In genomic region chr16:733382-734207, GRCh38 we compare ENCODE assay signal across 9 cellular contexts. TPM values are rescaled to one million over a fixed set of nuclear protein-coding genes. Genes with fewer than 3 reads are reported as not detected.
DNase-seq lines count a peak whose midpoint lies in the region; ATAC-seq and TF ChIP-seq lines count a peak whose summit lies in the region.
"Had no signal": no experiment of that assay in that cellular context is flagged by ENCODE, and none has a peak within 500 bp of the region (broad histone marks: within the 10 kb centered on the region; RNA-seq: fewer than 3 reads in every experiment).

No MANE protein-coding gene starts in this region.

- ATAC-seq in activated T-cell treated with anti-CD3 and anti-CD28 coated beads, Interleukin-2, amount 50 U/mL, for 4 hours, result no peak
- ATAC-seq in lower lobe of right lung, result peak in 1 of 2 donors; percentile 14
- no peak for ATAC-seq in PC-3

- H3K36me3 ChIP-seq in lower lobe of right lung (peaks cover 61% of the 10 kb centered on the region), PC-3 (ENCODE audit: low read depth, low read length) (no peaks in the 10 kb centered on the region; the same call in 1 of the 2 replicates)

- no peaks in the 10 kb centered on the region for H3K27me3 Mint-ChIP-seq in activated T-cell treated with anti-CD3 and anti-CD28 coated beads, Interleukin-2, amount 50 U/mL, for 4 hours (ENCODE audit: low read depth)

- H3K4me3 Mint-ChIP-seq in activated T-cell treated with anti-CD3 and anti-CD28 coated beads, Interleukin-2, amount 50 U/mL, for 4 hours, result no peak overlapping the region

- H3K4me2 ChIP-seq in PC-3 (ENCODE audit: low read length), result no peak overlapping the region
- H3K4me2 ChIP-seq: PC-9 had no signal

- POLR2A ChIA-PET in PC-3 (lab: Charles Lee; ENCODE audit: unreplicated experiment), result no interaction called here

- intact Hi-C loops in lower lobe of right lung (cut with DNase I), result no loop called here
- intact Hi-C loops in PC-3 (cut with micrococcal nuclease), result no loop called here

- H2AFZ ChIP-seq in PC-3 (ENCODE audit: low read length), result no peak overlapping the region
- H2AFZ ChIP-seq: PC-9 had no signal

- no peaks in the 10 kb centered on the region for H4K20me1 ChIP-seq in PC-3 (ENCODE audit: low read length)

- H3K4me1 Mint-ChIP-seq in activated T-cell treated with anti-CD3 and anti-CD28 coated beads, Interleukin-2, amount 50 U/mL, for 4 hours (ENCODE audit: low read depth), result peaks cover 5% of the 10 kb centered on the region

- peaks cover 12% of the 10 kb centered on the region for H3K36me3 Mint-ChIP-seq in activated T-cell treated with anti-CD3 and anti-CD28 coated beads, Interleukin-2, amount 50 U/mL, for 4 hours (ENCODE audit: insufficient read depth)

- no peak overlapping the region for H3K9ac ChIP-seq in PC-3 (ENCODE audit: low read length)

- no peaks in the 10 kb centered on the region for H3K9me3 Mint-ChIP-seq in activated T-cell treated with anti-CD3 and anti-CD28 coated beads, Interleukin-2, amount 50 U/mL, for 4 hours

- TF ChIP-seq CTCF in GM20000 (IDR thresholded peaks at IDR 0.05; ENCODE audit: extremely low read depth, missing control alignments), result peak; percentile 26
- TF ChIP-seq CTCF in lower lobe of right lung (IDR thresholded peaks at IDR 0.05), result peak; percentile 37
- TF ChIP-seq CTCF in PC-3 (conservative IDR thresholded peaks at IDR 0.05; ENCODE audit: low read depth, low read length), result no peak

- 0 out of 2 replicates have a peak, but pooled peaks cover 9% of the 10 kb centered on the region for H3K79me2 ChIP-seq in PC-3 (ENCODE audit: low read length)

- DNase-seq in AML-193 (lab: John Stamatoyannopoulos, UW), result peak; percentile 4 to 12
- no peak for DNase-seq in GM20000 (ENCODE audit: low spot score)
- DNase-seq in activated T-cell treated with anti-CD3 and anti-CD28 coated beads, Interleukin-2, amount 50 U/mL, for 4 hours, result peak; percentile 37
- DNase-seq in lower lobe of right lung, result no peak
- DNase-seq in foreskin melanocyte, result no peak
- no peak for DNase-seq in NCI-H526 treated with DMSO at 0.1 percent for 48 hours (lab: John Stamatoyannopoulos, UW)
- DNase-seq in superior temporal gyrus (ENCODE audit: extremely low spot score), result no peak
- DNase-seq in PC-3, result no peak

- CTCF ChIA-PET in PC-3 (lab: Charles Lee), result no interaction called here

- peaks cover 1% of the 10 kb centered on the region for H3K4me1 ChIP-seq in lower lobe of right lung
- H3K4me1 ChIP-seq in PC-3 (ENCODE audit: insufficient read depth, low read length), result peaks cover 5% of the 10 kb centered on the region; the same call in 1 of the 2 replicates

- BruUV-seq in PC-3 (replicated peaks; lab: Mats Ljungman, UMichigan), result no TSS peak

- H3K9me2 ChIP-seq in PC-3 (replicated peaks; ENCODE audit: low read length), result no peaks in the 10 kb centered on the region

- peaks cover under 1% of the 10 kb centered on the region for H3K27me3 ChIP-seq in lower lobe of right lung (ENCODE audit: low read depth)
- no peaks in the 10 kb centered on the region for H3K27me3 ChIP-seq in PC-3 (ENCODE audit: low read length)

- H3F3A ChIP-seq in PC-3 (ENCODE audit: low read length, unreplicated experiment), result no peaks in the 10 kb centered on the region

- H3K4me3 ChIP-seq in lower lobe of right lung (no peak overlapping the region), PC-3 (ENCODE audit: low read length) (no peak overlapping the region)
- H3K4me3 ChIP-seq: PC-9 had no signal

- H3K27ac ChIP-seq in lower lobe of right lung (no peak overlapping the region), PC-3 (ENCODE audit: low read length) (no peak overlapping the region)
- H3K27ac ChIP-seq: PC-9 had no signal

- H3K9me3 ChIP-seq in lower lobe of right lung, result no peaks in the 10 kb centered on the region
- H3K9me3 ChIP-seq in PC-3 (ENCODE audit: low read length), result no peaks in the 10 kb centered on the region

RNA-seq across cellular contexts. Expression of gene HAGHL, which starts 6.7 kb away (rescaled TPM):
- 10 to 100 TPM in 2 of 3 donors, 1 to 10 TPM in 1; 8.8 to 13.0 (median 12.4) TPM for total RNA-seq in activated T-cell treated with anti-CD3 and anti-CD28 coated beads, Interleukin-2, amount 50 U/mL, for 4 hours
- total RNA-seq in lower lobe of right lung (15.6 TPM), PC-3 (2014; rRNA removed) (16.4 and 19.4 TPM in 2 replicates)

RNA-seq across cellular contexts. Expression of gene CIAO3, which starts 7.2 kb away (rescaled TPM):
- 10 to 100 TPM; 30.1 to 39.5 (median 34.8) TPM for total RNA-seq in activated T-cell treated with anti-CD3 and anti-CD28 coated beads, Interleukin-2, amount 50 U/mL, for 4 hours
- total RNA-seq in lower lobe of right lung (24.3 TPM), PC-3 (2014; rRNA removed) (46.1 and 62.5 TPM in 2 replicates)

RNA-seq across cellular contexts. Expression of gene CCDC78, which starts 7.4 kb away (rescaled TPM):
- 1 to 10 TPM; 5.4 to 9.1 (median 7.0) TPM for total RNA-seq in activated T-cell treated with anti-CD3 and anti-CD28 coated beads, Interleukin-2, amount 50 U/mL, for 4 hours
- 26.1 TPM for total RNA-seq in lower lobe of right lung
- total RNA-seq in PC-3 (2014; rRNA removed), result 3.3 and 5.8 TPM in 2 replicates

RNA-seq across cellular contexts. Expression of gene ANTKMT, which starts 12.6 kb away (rescaled TPM):
- total RNA-seq in activated T-cell treated with anti-CD3 and anti-CD28 coated beads, Interleukin-2, amount 50 U/mL, for 4 hours, result 10 to 100 TPM; 66.0 to 75.0 (median 67.8) TPM
- total RNA-seq in lower lobe of right lung (36.5 TPM), PC-3 (2014; rRNA removed) (77.3 and 79.0 TPM in 2 replicates)

RNA-seq across cellular contexts. Expression of gene METRN, which starts 18.7 kb away (rescaled TPM):
- 10 to 100 TPM; 23.8 to 34.7 (median 28.2) TPM for total RNA-seq in activated T-cell treated with anti-CD3 and anti-CD28 coated beads, Interleukin-2, amount 50 U/mL, for 4 hours
- 35.9 TPM for total RNA-seq in lower lobe of right lung
- total RNA-seq in PC-3 (2014; rRNA removed), result 314 and 320 TPM in 2 replicates

Comparison
In these comparisons a context has a peak if more than half of its experiments do, and no peak if none do; other contexts are left out.
1. DNase-seq: peak in AML-193 (2 of 2) and activated T-cell treated with anti-CD3 and anti-CD28 coated beads, Interleukin-2, amount 50 U/mL, for 4 hours (single experiment); none in GM20000 (single experiment), lower lobe of right lung (single experiment), foreskin melanocyte (single experiment), NCI-H526 treated with DMSO at 0.1 percent for 48 hours (single experiment), superior temporal gyrus (single experiment) and PC-3 (single experiment).